In genomic region chr6:13795041-13795748, GRCh38 we compare ENCODE assay signal across 8 cellular contexts.
A peak's percentile ranks its signal among the peaks of the same experiment; 100 is the strongest.
DNase-seq lines count a peak whose midpoint lies in the region; ATAC-seq and TF ChIP-seq lines count a peak whose summit lies in the region.

No MANE protein-coding gene starts in this region.

- H3K27me3 Mint-ChIP-seq in central memory CD8-positive, alpha-beta T cell: no peaks in the 10 kb centered on the region

- H3K4me3 ChIP-seq in AG09309 (ENCODE audit: control insufficient read depth, low read depth, low read length): no peak overlapping the region

- H3K36me3 Mint-ChIP-seq in central memory CD8-positive, alpha-beta T cell (ENCODE audit: insufficient read depth): peaks cover 37% of the 10 kb centered on the region

- H3K4me3 Mint-ChIP-seq in central memory CD8-positive, alpha-beta T cell: no peak overlapping the region

- H3K9me3 Mint-ChIP-seq in central memory CD8-positive, alpha-beta T cell: no peaks in the 10 kb centered on the region

- TF ChIP-seq CTCF in AG09309 (IDR thresholded peaks at IDR 0.05; ENCODE audit: control insufficient read depth, insufficient read depth, low read depth, low read length, missing control alignments): peak; percentile 89

- DNase-seq in AG09309 (ENCODE audit: low read depth) (no peak), NCI-H345 (lab: John Stamatoyannopoulos, UW) (peak; percentile 26), kidney glomerular epithelial cell (lab: John Stamatoyannopoulos, UW) (peak; percentile 94)
- peak; percentile 68 to 87 (median 76) for DNase-seq in activated CD4-positive, CD25-positive, alpha-beta regulatory T cell (lab: John Stamatoyannopoulos, UW)
- peak; percentile 65 to 72 for DNase-seq in central memory CD8-positive, alpha-beta T cell (ENCODE audit: low spot score in 2 of 2)
- DNase-seq in stimulated activated CD4-positive, alpha-beta T cell treated with anti-CD3 and anti-CD28 coated beads, Interleukin-2, amount 100 ng/mL, for 4 hours (ENCODE audit: low read depth): peak; percentile 76

- peak; percentile 73 for ATAC-seq in GM18861 (IDR thresholded peaks at IDR 0.05; ENCODE audit: unreplicated experiment)
- ATAC-seq in HG03135 (IDR thresholded peaks at IDR 0.05; ENCODE audit: unreplicated experiment): peak; percentile 91
- ATAC-seq in central memory CD8-positive, alpha-beta T cell (replicated peaks; ENCODE audit: extremely low read depth, poor library complexity, severe bottlenecking): peak; percentile 96

- peak overlapping the region; percentile 80 for H3K27ac Mint-ChIP-seq in central memory CD8-positive, alpha-beta T cell (ENCODE audit: low read depth)

- peaks cover 8% of the 10 kb centered on the region for H3K4me1 Mint-ChIP-seq in central memory CD8-positive, alpha-beta T cell
